ENCODE assay signal across 11 cellular contexts in genomic region chr1:59477286-59477685, GRCh38.
A peak's percentile ranks its signal among the peaks of the same experiment; 100 is the strongest.
DNase-seq lines count a peak whose midpoint lies in the region; ATAC-seq and TF ChIP-seq lines count a peak whose summit lies in the region.
"Had no signal": no experiment of that assay in that cellular context is flagged by ENCODE, and none has a peak within 500 bp of the region (broad histone marks: within the 10 kb centered on the region; RNA-seq: fewer than 3 reads in every experiment).

No MANE protein-coding gene starts in this region.

- H2BK12ac ChIP-seq in mesenchymal stem cell (ENCODE audit: low read length in 2 of 2): peak overlapping the region; percentile 38 to 92

- no peak overlapping the region for H2BK120ac ChIP-seq in mesenchymal stem cell (ENCODE audit: low read depth, low read length)

- CTCF ChIA-PET in BJ (lab: Yijun Ruan, JAX): interaction anchor here (0.8 kb wide), 1 partner anchor 73 kb away, joined by 3 read pairs; no protein-coding TSS in a partner anchor

- H3K4me1 ChIP-seq in mesenchymal stem cell (ENCODE audit: control insufficient read depth, insufficient read depth, low read depth, low read length): peaks cover 7% of the 10 kb centered on the region

- no peaks in the 10 kb centered on the region for H3K79me1 ChIP-seq in mesenchymal stem cell (replicated peaks; ENCODE audit: low read length, poor library complexity, severe bottlenecking)

- no peak overlapping the region for H3K4ac ChIP-seq in mesenchymal stem cell (ENCODE audit: low read depth in 1 of 2, low read length in 2 of 2)

- DNase-seq in BJ (ENCODE audit: low read depth) (peak; percentile 39), mesenchymal stem cell (no peak), NCI-H1092 (lab: John Stamatoyannopoulos, UW) (no peak), NCI-H2081 (lab: John Stamatoyannopoulos, UW) (no peak)
- DNase-seq in Jurkat, Clone E6-1 (ENCODE audit: low read depth, low spot score): peak; percentile 89
- DNase-seq in activated CD8-positive, alpha-beta memory T cell treated with anti-CD3 and anti-CD28 coated beads for 48 hours (ENCODE audit: low read depth in 2 of 3, low spot score in 2 of 3): peak in 2 of 3 experiments; percentile 18 to 66
- DNase-seq: DMS153, heart left ventricle, NCI-H187 had no signal

- no peak overlapping the region for H3K9ac ChIP-seq in mesenchymal stem cell (ENCODE audit: low read length)

- H2AK5ac ChIP-seq in mesenchymal stem cell (ENCODE audit: low read length, severe bottlenecking): peak overlapping the region; percentile 71

- no peak for ATAC-seq in HG02981 (IDR thresholded peaks at IDR 0.05; ENCODE audit: unreplicated experiment)
- ATAC-seq in HG02885 (IDR thresholded peaks at IDR 0.05; ENCODE audit: poor library complexity, unreplicated experiment): no peak
- ATAC-seq: heart left ventricle had no signal

- H2BK5ac ChIP-seq in mesenchymal stem cell (ENCODE audit: low read depth, low read length, poor library complexity, severe bottlenecking): no peak overlapping the region

- POLR2A ChIA-PET in BJ (lab: Charles Lee): interaction anchor here (0.6 kb wide), 1 partner anchor 192 kb away, joined by 3 read pairs; no protein-coding TSS in a partner anchor

- H3K27ac ChIP-seq in mesenchymal stem cell (ENCODE audit: low read length, poor library complexity, severe bottlenecking): no peak overlapping the region
- H3K27ac ChIP-seq: heart left ventricle had no signal

- H3K27me3 ChIP-seq in BJ (ENCODE audit: control insufficient read depth, insufficient read depth, low read length) (no peaks in the 10 kb centered on the region), mesenchymal stem cell (ENCODE audit: control insufficient read depth in 1 of 2, insufficient read depth in 1 of 2, low read length in 2 of 2) (no peaks in the 10 kb centered on the region)
- H3K27me3 ChIP-seq: heart left ventricle had no signal

- H3K9me3 ChIP-seq in mesenchymal stem cell (ENCODE audit: control insufficient read depth, low read length): no peaks in the 10 kb centered on the region
- H3K9me3 ChIP-seq: heart left ventricle had no signal

- no peak overlapping the region for H2AFZ ChIP-seq in mesenchymal stem cell (ENCODE audit: low read depth, low read length)

- H3K4me2 ChIP-seq in mesenchymal stem cell (ENCODE audit: low read length, poor library complexity, severe bottlenecking): no peak overlapping the region

- peak overlapping the region in 1 of 2 experiments; percentile 56 for H3K18ac ChIP-seq in mesenchymal stem cell (ENCODE audit: low read depth in 1 of 2, low read length in 2 of 2)

- no peak overlapping the region for H4K8ac ChIP-seq in mesenchymal stem cell (ENCODE audit: low read length)

- 71% methylated on average over 3 of the region's 6 CpGs for WGBS in mesenchymal stem cell

- H3K36me3 ChIP-seq in BJ (ENCODE audit: control insufficient read depth, insufficient read depth, low read length) (no peaks in the 10 kb centered on the region), mesenchymal stem cell (ENCODE audit: control insufficient read depth in 1 of 2, insufficient read depth in 2 of 2, low read depth in 1 of 2, low read length in 2 of 2) (peaks cover 0 to 3% of the 10 kb centered on the region in 2 experiments)
- H3K36me3 ChIP-seq: heart left ventricle had no signal

- TF ChIP-seq CTCF in BJ (IDR thresholded peaks at IDR 0.05; ENCODE audit: insufficient read depth, low read depth, low read length): no peak

- H3K23ac ChIP-seq in mesenchymal stem cell (ENCODE audit: low read length in 2 of 2): no peak overlapping the region

- H4K91ac ChIP-seq in mesenchymal stem cell (ENCODE audit: low read length): no peak overlapping the region

- H3K4me3 ChIP-seq in BJ (ENCODE audit: low read depth, low read length) (no peak overlapping the region), mesenchymal stem cell (ENCODE audit: insufficient read depth in 1 of 2, low read depth in 1 of 2, low read length in 2 of 2) (no peak overlapping the region)
- H3K4me3 ChIP-seq in Jurkat, Clone E6-1 (ENCODE audit: low read length): peak overlapping the region; percentile 6; the same call in 1 of the 2 replicates
- H3K4me3 ChIP-seq: heart left ventricle had no signal

- H2BK15ac ChIP-seq in mesenchymal stem cell (ENCODE audit: low read depth, poor library complexity, severe bottlenecking): no peak overlapping the region

- H3K14ac ChIP-seq in mesenchymal stem cell (ENCODE audit: low read length in 2 of 2): no peak overlapping the region

Comparison
In these comparisons a context has a peak if more than half of its experiments do, and no peak if none do; other contexts are left out.
1. DNase-seq: peak in BJ (single experiment), Jurkat, Clone E6-1 (single experiment) and activated CD8-positive, alpha-beta memory T cell treated with anti-CD3 and anti-CD28 coated beads for 48 hours (2 of 3); none in mesenchymal stem cell (single experiment), NCI-H1092 (single experiment) and NCI-H2081 (0 of 2).